ENCODE assay signal across 27 cellular contexts in the genomic region with DNA sequence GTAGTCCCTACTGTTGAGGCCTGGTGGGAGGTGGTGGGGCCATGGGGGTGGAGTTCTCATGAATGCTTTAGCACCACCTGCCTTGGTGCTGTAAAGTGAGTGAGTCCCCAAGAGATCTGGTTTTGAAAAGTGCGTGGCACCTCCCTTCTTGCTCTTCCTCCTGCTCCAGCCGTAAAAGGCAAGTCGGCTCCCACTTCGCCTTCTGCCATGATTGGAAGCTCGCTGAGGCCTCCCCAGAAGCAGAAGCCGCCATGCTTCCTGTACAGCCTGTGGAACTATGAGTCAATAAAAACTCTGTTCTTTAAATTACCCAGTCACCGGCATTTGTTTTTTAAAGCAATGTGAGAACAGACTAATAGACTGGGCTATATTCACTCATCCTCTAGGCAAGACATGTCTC.
DNase-seq lines count a peak whose midpoint lies in the region; ATAC-seq and TF ChIP-seq lines count a peak whose summit lies in the region.
"Had no signal": no experiment of that assay in that cellular context is flagged by ENCODE, and none has a peak within 500 bp of the region (broad histone marks: within the 10 kb centered on the region; RNA-seq: fewer than 3 reads in every experiment).

No MANE protein-coding gene starts in this region.

- CTCF ChIA-PET in activated CD4-positive, alpha-beta T cell treated with anti-CD3 and anti-CD28 coated beads for 36 hours (lab: Charles Lee): interaction anchor here (0.8 kb wide), 1 partner anchor 9 kb away, joined by 6 read pairs; no protein-coding TSS in a partner anchor
- CTCF ChIA-PET in CD4-positive, alpha-beta T cell (lab: Charles Lee): no interaction called here

- no peak overlapping the region for H3K4me3 ChIP-seq in neural progenitor cell
- no peak overlapping the region for H3K4me3 ChIP-seq in effector memory CD4-positive, alpha-beta T cell (ENCODE audit: insufficient read depth, low read depth, low read length, poor library complexity, severe bottlenecking)
- H3K4me3 ChIP-seq: A549, adrenal gland, cardiac muscle cell, lung, pancreas, upper lobe of left lung had no signal

- H3K27ac ChIP-seq in CD4-positive, alpha-beta T cell (ENCODE audit: low read depth, low read length): no peak overlapping the region
- no peak overlapping the region for H3K27ac ChIP-seq in neural progenitor cell
- no peak overlapping the region for H3K27ac ChIP-seq in effector memory CD4-positive, alpha-beta T cell (ENCODE audit: insufficient read depth, low read length, poor library complexity, severe bottlenecking)
- H3K27ac ChIP-seq: A549, adrenal gland, cardiac muscle cell, pancreas, WERI-Rb-1 had no signal

- intact Hi-C loops in activated CD4-positive, alpha-beta T cell treated with anti-CD3 and anti-CD28 coated beads for 36 hours (cut with DNase I, micrococcal nuclease): no loop called here
- intact Hi-C loops in CD4-positive, alpha-beta T cell (cut with DNase I, micrococcal nuclease): no loop called here

- no peak overlapping the region for H3K4me3 Mint-ChIP-seq in activated CD4-positive, alpha-beta T cell treated with anti-CD3 and anti-CD28 coated beads for 36 hours
- peak overlapping the region; percentile 66 for H3K4me3 Mint-ChIP-seq in CD4-positive, alpha-beta T cell
- H3K4me3 Mint-ChIP-seq in activated T-helper 17 cell treated with anti-CD3 and anti-CD28 coated beads, Interleukin-2, amount 50 U/mL, for 72 hours: peak overlapping the region; percentile 87
- no peak overlapping the region for H3K4me3 Mint-ChIP-seq in neural progenitor cell

- no peaks in the 10 kb centered on the region for H3K27me3 ChIP-seq in CD4-positive, alpha-beta T cell (ENCODE audit: control insufficient read depth, insufficient read depth, low read length)
- no peaks in the 10 kb centered on the region for H3K27me3 ChIP-seq in neural progenitor cell
- no peaks in the 10 kb centered on the region for H3K27me3 ChIP-seq in effector memory CD4-positive, alpha-beta T cell (replicated peaks; ENCODE audit: control insufficient read depth, insufficient read depth, low read length, poor library complexity, severe bottlenecking)
- H3K27me3 ChIP-seq: adrenal gland, cardiac muscle cell, pancreas, upper lobe of left lung had no signal

- POLR2A ChIA-PET in activated CD4-positive, alpha-beta T cell treated with anti-CD3 and anti-CD28 coated beads for 36 hours (lab: Charles Lee): no interaction called here
- POLR2A ChIA-PET in CD4-positive, alpha-beta T cell (lab: Charles Lee): interaction anchor here (1.3 kb wide), 1 partner anchor 9 kb away, joined by 8 read pairs; no protein-coding TSS in a partner anchor

- no peaks in the 10 kb centered on the region for H3K27me3 Mint-ChIP-seq in activated CD4-positive, alpha-beta T cell treated with anti-CD3 and anti-CD28 coated beads for 36 hours
- H3K27me3 Mint-ChIP-seq in CD4-positive, alpha-beta T cell: no peaks in the 10 kb centered on the region
- H3K27me3 Mint-ChIP-seq in activated T-helper 17 cell treated with anti-CD3 and anti-CD28 coated beads, Interleukin-2, amount 50 U/mL, for 72 hours: no peaks in the 10 kb centered on the region
- peaks cover 4% of the 10 kb centered on the region for H3K27me3 Mint-ChIP-seq in neural progenitor cell (ENCODE audit: insufficient read depth, low read depth)

- DNase-seq in activated CD4-positive, alpha-beta T cell treated with anti-CD3 and anti-CD28 coated beads for 36 hours: no peak
- DNase-seq in activated CD4-positive, alpha-beta T cell treated with anti-CD3 and anti-CD28 coated beads for 1 hour: no peak
- DNase-seq in CD4-positive, alpha-beta T cell: no peak
- DNase-seq in neural progenitor cell (ENCODE audit: low spot score) (no peak), 8988T (no peak), GOT3 (lab: John Stamatoyannopoulos, UW) (no peak)
- no peak for DNase-seq in effector memory CD4-positive, alpha-beta T cell
- DNase-seq: C1 segment of cervical spinal cord, dermis blood vessel endothelial cell, DMS153, foreskin melanocyte, GDM1, hippocampal formation, Kasumi-1, NCI-H1092 treated with DMSO at 0.1 percent for 48 hours, NCI-H2081 treated with DMSO at 0.1 percent for 48 hours, NCI-H510A treated with DMSO at 0.1 percent for 48 hours, pancreas, SW 1271, upper lobe of left lung, WERI-Rb-1 had no signal

- peaks cover 21% of the 10 kb centered on the region for H3K4me1 Mint-ChIP-seq in activated CD4-positive, alpha-beta T cell treated with anti-CD3 and anti-CD28 coated beads for 36 hours
- H3K4me1 Mint-ChIP-seq in CD4-positive, alpha-beta T cell (ENCODE audit: low read depth): peaks cover 22% of the 10 kb centered on the region
- H3K4me1 Mint-ChIP-seq in activated T-helper 17 cell treated with anti-CD3 and anti-CD28 coated beads, Interleukin-2, amount 50 U/mL, for 72 hours: peaks cover 13% of the 10 kb centered on the region
- peaks cover 14% of the 10 kb centered on the region for H3K4me1 Mint-ChIP-seq in neural progenitor cell

- H3K9me3 Mint-ChIP-seq in activated CD4-positive, alpha-beta T cell treated with anti-CD3 and anti-CD28 coated beads for 36 hours (ENCODE audit: low read depth): no peaks in the 10 kb centered on the region
- no peaks in the 10 kb centered on the region for H3K9me3 Mint-ChIP-seq in CD4-positive, alpha-beta T cell
- H3K9me3 Mint-ChIP-seq in activated T-helper 17 cell treated with anti-CD3 and anti-CD28 coated beads, Interleukin-2, amount 50 U/mL, for 72 hours: no peaks in the 10 kb centered on the region
- no peaks in the 10 kb centered on the region for H3K9me3 Mint-ChIP-seq in neural progenitor cell

- H3K27ac Mint-ChIP-seq in activated CD4-positive, alpha-beta T cell treated with anti-CD3 and anti-CD28 coated beads for 36 hours: peak overlapping the region; percentile 48
- H3K27ac Mint-ChIP-seq in CD4-positive, alpha-beta T cell: peak overlapping the region; percentile 73
- peak overlapping the region; percentile 95 for H3K27ac Mint-ChIP-seq in activated T-helper 17 cell treated with anti-CD3 and anti-CD28 coated beads, Interleukin-2, amount 50 U/mL, for 72 hours
- peak overlapping the region; percentile 82 for H3K27ac Mint-ChIP-seq in neural progenitor cell

- peaks cover 5% of the 10 kb centered on the region for H3K4me1 ChIP-seq in neural progenitor cell
- H3K4me1 ChIP-seq in effector memory CD4-positive, alpha-beta T cell (ENCODE audit: control insufficient read depth, insufficient read depth, low read length, poor library complexity, severe bottlenecking): peaks cover 14% of the 10 kb centered on the region
- H3K4me1 ChIP-seq: A549, adrenal gland, pancreas, upper lobe of left lung had no signal

- no peaks in the 10 kb centered on the region for H3K36me3 Mint-ChIP-seq in activated CD4-positive, alpha-beta T cell treated with anti-CD3 and anti-CD28 coated beads for 36 hours (ENCODE audit: low read depth)
- no peaks in the 10 kb centered on the region for H3K36me3 Mint-ChIP-seq in CD4-positive, alpha-beta T cell (ENCODE audit: low read depth)
- no peaks in the 10 kb centered on the region for H3K36me3 Mint-ChIP-seq in activated T-helper 17 cell treated with anti-CD3 and anti-CD28 coated beads, Interleukin-2, amount 50 U/mL, for 72 hours (ENCODE audit: low read depth)
- H3K36me3 Mint-ChIP-seq in neural progenitor cell: no peaks in the 10 kb centered on the region

- no peaks in the 10 kb centered on the region for H3K36me3 ChIP-seq in neural progenitor cell
- no peaks in the 10 kb centered on the region for H3K36me3 ChIP-seq in effector memory CD4-positive, alpha-beta T cell (ENCODE audit: control insufficient read depth, insufficient read depth, low read length)
- H3K36me3 ChIP-seq: adrenal gland, cardiac muscle cell, pancreas, upper lobe of left lung, WERI-Rb-1 had no signal

- H3K9ac ChIP-seq in neural progenitor cell: no peak overlapping the region

- H3K9me3 ChIP-seq in CD4-positive, alpha-beta T cell (ENCODE audit: control insufficient read depth, low read length): no peaks in the 10 kb centered on the region
- no peaks in the 10 kb centered on the region for H3K9me3 ChIP-seq in neural progenitor cell (ENCODE audit: low read depth)
- H3K9me3 ChIP-seq in effector memory CD4-positive, alpha-beta T cell (ENCODE audit: control insufficient read depth, low read length): no peaks in the 10 kb centered on the region
- H3K9me3 ChIP-seq: A549, adrenal gland, pancreas, upper lobe of left lung had no signal

- no peak overlapping the region for H2AFZ ChIP-seq in neural progenitor cell (replicated peaks)

- ATAC-seq in activated CD4-positive, alpha-beta T cell treated with anti-CD3 and anti-CD28 coated beads for 36 hours: no peak
- no peak for ATAC-seq in CD4-positive, alpha-beta T cell (ENCODE audit: poor library complexity)
- no peak for ATAC-seq in activated T-helper 17 cell treated with anti-CD3 and anti-CD28 coated beads, Interleukin-2, amount 50 U/mL, for 72 hours (replicated peaks)
- ATAC-seq: A549, pancreas, sciatic nerve had no signal

- no peak for TF ChIP-seq CTCF in CD4-positive, alpha-beta T cell (IDR thresholded peaks at IDR 0.05)
- TF ChIP-seq CTCF in neural progenitor cell (IDR thresholded peaks at IDR 0.05): no peak

- no peaks in the 10 kb centered on the region for H4K20me1 ChIP-seq in neural progenitor cell (ENCODE audit: low read depth)

- no peaks in the 10 kb centered on the region for H3K79me2 ChIP-seq in neural progenitor cell (ENCODE audit: low read depth)

- no peak overlapping the region for H3K4me2 ChIP-seq in neural progenitor cell
- H3K4me2 ChIP-seq: A549 had no signal

- no peaks in the 10 kb centered on the region for H3F3A ChIP-seq in neural progenitor cell (ENCODE audit: low read depth)

Comparison
In these comparisons a context has a peak if more than half of its experiments do, and no peak if none do; other contexts are left out.
1. H3K4me3 Mint-ChIP-seq: peak in CD4-positive, alpha-beta T cell (single experiment) and activated T-helper 17 cell treated with anti-CD3 and anti-CD28 coated beads, Interleukin-2, amount 50 U/mL, for 72 hours (single experiment); none in activated CD4-positive, alpha-beta T cell treated with anti-CD3 and anti-CD28 coated beads for 36 hours (single experiment) and neural progenitor cell (single experiment).
2. Peak in every context shown above with its lines, with median percentiles within 50 percentile points of each other: H3K27ac Mint-ChIP-seq.